Comparison of ENCODE assay signal across 21 cellular contexts in the genomic region with DNA sequence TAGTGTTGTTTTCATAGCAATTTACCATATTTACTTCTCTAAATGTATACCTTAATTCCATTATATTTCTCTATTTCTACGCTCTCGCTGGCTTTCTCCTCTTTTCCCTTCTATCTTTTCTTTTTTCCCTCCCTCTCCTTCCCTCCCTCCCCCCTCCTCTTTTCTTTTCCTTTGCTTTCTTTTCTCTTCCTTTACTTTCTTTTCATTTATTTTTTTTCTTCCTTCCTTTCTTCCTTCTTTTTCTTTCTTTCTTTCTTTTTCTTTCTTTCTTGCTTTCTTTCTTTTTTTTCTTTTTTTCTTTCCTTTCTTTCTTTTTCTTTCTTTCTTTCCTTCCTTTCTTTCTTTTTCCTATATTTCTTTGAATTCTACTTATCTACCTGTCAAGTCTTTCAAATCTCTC.
DNase-seq lines count a peak whose midpoint lies in the region; ATAC-seq and TF ChIP-seq lines count a peak whose summit lies in the region.
"Had no signal": no experiment of that assay in that cellular context is flagged by ENCODE, and none has a peak within 500 bp of the region (broad histone marks: within the 10 kb centered on the region; RNA-seq: fewer than 3 reads in every experiment).

No MANE protein-coding gene starts in this region.

- no peak overlapping the region for H3K4me3 ChIP-seq in GM23338
- H3K4me3 ChIP-seq: A549, BLaER1, GM23248 had no signal

- no peaks in the 10 kb centered on the region for H3K79me2 ChIP-seq in GM23338 (replicated peaks; ENCODE audit: insufficient read depth)

- no peak overlapping the region for H3K4me3 Mint-ChIP-seq in activated naive CD4-positive, alpha-beta T cell treated with anti-CD3 and anti-CD28 coated beads, Interleukin-2, amount 50 U/mL, for 24 hours
- H3K4me3 Mint-ChIP-seq in activated naive CD4-positive, alpha-beta T cell treated with anti-CD3 and anti-CD28 coated beads, Interleukin-2, amount 10 ng/mL, durations not matched to agents 7 days and 5 days, result no peak overlapping the region
- H3K4me3 Mint-ChIP-seq in GM23338, result no peak overlapping the region
- H3K4me3 Mint-ChIP-seq in activated B cell treated with CpG ODN at 0.5 μM for 24 hours, result no peak overlapping the region
- H3K4me3 Mint-ChIP-seq: CD4-positive, alpha-beta T cell; H9; HFFc6 had no signal

- intact Hi-C loops in activated B cell treated with CpG ODN at 0.5 μM for 24 hours (cut with micrococcal nuclease), result no loop called here

- H3K27ac ChIP-seq in GM23338 (ENCODE audit: low read depth), result no peak overlapping the region
- H3K27ac ChIP-seq: A549, BLaER1, C4-2B, GM23248 had no signal

- no peak for DNase-seq in activated naive CD4-positive, alpha-beta T cell treated with anti-CD3 and anti-CD28 coated beads, Interleukin-2, amount 10 ng/mL, durations not matched to agents 7 days and 5 days
- DNase-seq in GM23338 (ENCODE audit: low spot score) (no peak), activated B cell treated with CpG ODN at 0.5 μM for 24 hours (no peak), GM10248 (ENCODE audit: extremely low spot score) (no peak), middle frontal gyrus (ENCODE audit: extremely low spot score, low spot score) (no peak)
- DNase-seq: 8988T; Calu3; CD4-positive, alpha-beta T cell; COR-L47; DMS53; DMS79 treated with DMSO at 0.1 percent for 48 hours; GF-D8; GM23248; H9; HFFc6 had no signal

- no peaks in the 10 kb centered on the region for H3K36me3 Mint-ChIP-seq in activated naive CD4-positive, alpha-beta T cell treated with anti-CD3 and anti-CD28 coated beads, Interleukin-2, amount 50 U/mL, for 24 hours
- no peaks in the 10 kb centered on the region for H3K36me3 Mint-ChIP-seq in activated naive CD4-positive, alpha-beta T cell treated with anti-CD3 and anti-CD28 coated beads, Interleukin-2, amount 10 ng/mL, durations not matched to agents 7 days and 5 days
- H3K36me3 Mint-ChIP-seq in GM23338 (ENCODE audit: low read depth), result peaks cover 5% of the 10 kb centered on the region; the same call in 2 of the 3 replicates
- no peaks in the 10 kb centered on the region for H3K36me3 Mint-ChIP-seq in activated B cell treated with CpG ODN at 0.5 μM for 24 hours (ENCODE audit: low read depth)

- H2AFZ ChIP-seq in GM23338, result no peak overlapping the region
- H2AFZ ChIP-seq: GM23248 had no signal

- H3K27me3 Mint-ChIP-seq in activated naive CD4-positive, alpha-beta T cell treated with anti-CD3 and anti-CD28 coated beads, Interleukin-2, amount 50 U/mL, for 24 hours, result no peaks in the 10 kb centered on the region
- no peaks in the 10 kb centered on the region for H3K27me3 Mint-ChIP-seq in activated naive CD4-positive, alpha-beta T cell treated with anti-CD3 and anti-CD28 coated beads, Interleukin-2, amount 10 ng/mL, durations not matched to agents 7 days and 5 days
- H3K27me3 Mint-ChIP-seq in GM23338 (ENCODE audit: insufficient read depth, low read depth, poor library complexity), result no peaks in the 10 kb centered on the region
- H3K27me3 Mint-ChIP-seq in activated B cell treated with CpG ODN at 0.5 μM for 24 hours, result no peaks in the 10 kb centered on the region
- H3K27me3 Mint-ChIP-seq: CD4-positive, alpha-beta T cell had no signal

- TF ChIP-seq CTCF in GM23338 (conservative IDR thresholded peaks at IDR 0.05; ENCODE audit: low read depth in 2 of 2), result no peak
- peak; percentile 32 for TF ChIP-seq CTCF in activated B cell treated with CpG ODN at 0.5 μM for 24 hours (IDR thresholded peaks at IDR 0.05)
- TF ChIP-seq CTCF in GM10248 (IDR thresholded peaks at IDR 0.05; ENCODE audit: control extremely low read depth, extremely low read depth, low read depth, missing control alignments), result no peak

- H3K9me3 Mint-ChIP-seq in activated naive CD4-positive, alpha-beta T cell treated with anti-CD3 and anti-CD28 coated beads, Interleukin-2, amount 50 U/mL, for 24 hours, result peaks cover 13% of the 10 kb centered on the region
- H3K9me3 Mint-ChIP-seq in activated naive CD4-positive, alpha-beta T cell treated with anti-CD3 and anti-CD28 coated beads, Interleukin-2, amount 10 ng/mL, durations not matched to agents 7 days and 5 days, result peaks cover 20% of the 10 kb centered on the region
- peaks cover 8% of the 10 kb centered on the region for H3K9me3 Mint-ChIP-seq in GM23338
- H3K9me3 Mint-ChIP-seq in activated B cell treated with CpG ODN at 0.5 μM for 24 hours, result peaks cover 12% of the 10 kb centered on the region

- no peaks in the 10 kb centered on the region for H3K9me2 ChIP-seq in GM23338 (ENCODE audit: insufficient read depth)

- H3K4me1 Mint-ChIP-seq in activated naive CD4-positive, alpha-beta T cell treated with anti-CD3 and anti-CD28 coated beads, Interleukin-2, amount 50 U/mL, for 24 hours, result no peaks in the 10 kb centered on the region
- H3K4me1 Mint-ChIP-seq in activated naive CD4-positive, alpha-beta T cell treated with anti-CD3 and anti-CD28 coated beads, Interleukin-2, amount 10 ng/mL, durations not matched to agents 7 days and 5 days, result no peaks in the 10 kb centered on the region
- peaks cover 11% of the 10 kb centered on the region; the same call in 2 of the 3 replicates for H3K4me1 Mint-ChIP-seq in GM23338
- H3K4me1 Mint-ChIP-seq in activated B cell treated with CpG ODN at 0.5 μM for 24 hours, result no peaks in the 10 kb centered on the region

- no peaks in the 10 kb centered on the region for H3K27me3 ChIP-seq in GM23338 (ENCODE audit: insufficient read depth)
- H3K27me3 ChIP-seq: BLaER1 had no signal

- H3K4me1 ChIP-seq in GM23338 (ENCODE audit: insufficient read depth), result peaks cover 19% of the 10 kb centered on the region
- H3K4me1 ChIP-seq: A549, BLaER1 had no signal

- no peaks in the 10 kb centered on the region; the same call in 1 of the 2 replicates for H3K36me3 ChIP-seq in GM23338 (ENCODE audit: insufficient read depth)
- H3K36me3 ChIP-seq: BLaER1 had no signal

- ATAC-seq in GM23338 (no peak), activated B cell treated with CpG ODN at 0.5 μM for 24 hours (ENCODE audit: low read depth) (no peak), GM18873 (IDR thresholded peaks at IDR 0.05; ENCODE audit: low FRiP score, unreplicated experiment) (no peak)
- ATAC-seq: A549, HCT116 had no signal

- peak overlapping the region; percentile 48 for H3K27ac Mint-ChIP-seq in activated naive CD4-positive, alpha-beta T cell treated with anti-CD3 and anti-CD28 coated beads, Interleukin-2, amount 50 U/mL, for 24 hours
- H3K27ac Mint-ChIP-seq in activated naive CD4-positive, alpha-beta T cell treated with anti-CD3 and anti-CD28 coated beads, Interleukin-2, amount 10 ng/mL, durations not matched to agents 7 days and 5 days, result no peak overlapping the region
- H3K27ac Mint-ChIP-seq in GM23338, result peak overlapping the region; percentile 50; the same call in 1 of the 2 replicates
- no peak overlapping the region for H3K27ac Mint-ChIP-seq in activated B cell treated with CpG ODN at 0.5 μM for 24 hours
- H3K27ac Mint-ChIP-seq: CD4-positive, alpha-beta T cell; HFFc6 had no signal

- no peaks in the 10 kb centered on the region for H4K20me1 ChIP-seq in GM23338 (replicated peaks; ENCODE audit: insufficient read depth)
- H4K20me1 ChIP-seq: BLaER1 had no signal

- H3K4me2 ChIP-seq in GM23338, result no peak overlapping the region
- H3K4me2 ChIP-seq: A549, BLaER1 had no signal

- no peaks in the 10 kb centered on the region for H3F3A ChIP-seq in GM23338 (replicated peaks; ENCODE audit: low read depth)

- POLR2A ChIA-PET in activated B cell treated with CpG ODN at 0.5 μM for 24 hours (lab: Charles Lee) (no interaction called here), GM10248 (lab: Yijun Ruan, JAX) (no interaction called here)

- CTCF ChIA-PET in activated naive CD4-positive, alpha-beta T cell treated with anti-CD3 and anti-CD28 coated beads, Interleukin-2, amount 10 ng/mL, durations not matched to agents 7 days and 5 days (lab: Charles Lee), result no interaction called here
- CTCF ChIA-PET in activated B cell treated with CpG ODN at 0.5 μM for 24 hours (lab: Charles Lee), result no interaction called here
- CTCF ChIA-PET in GM10248 (lab: Yijun Ruan, JAX), result interaction anchor here (1.0 kb wide), 1 partner anchor 11 kb away, joined by 4 read pairs; no protein-coding TSS in a partner anchor

TF ChIP-seq in GM23338, 12 proteins besides CTCF, POLR2A, EP300 and RAD21 (continues in another document):
- TF ChIP-seq STAT1 (IDR thresholded peaks at IDR 0.05; ENCODE audit: unreplicated experiment) (no peak), JUNB (IDR thresholded peaks at IDR 0.05; ENCODE audit: unreplicated experiment) (no peak), ZNF331 (CRISPR knock-in tag; IDR thresholded peaks at IDR 0.05; ENCODE audit: low read depth) (no peak), NANOG (IDR thresholded peaks at IDR 0.05; ENCODE audit: borderline replicate concordance) (no peak), POLR2AphosphoS5 (IDR thresholded peaks at IDR 0.05; ENCODE audit: low read depth) (no peak), ZNF114 (CRISPR knock-in tag; IDR thresholded peaks at IDR 0.05) (no peak)

Comparison
In these comparisons a context has a peak if more than half of its experiments do, and no peak if none do; other contexts are left out.
1. H3K27ac Mint-ChIP-seq: peak in activated naive CD4-positive, alpha-beta T cell treated with anti-CD3 and anti-CD28 coated beads, Interleukin-2, amount 50 U/mL, for 24 hours (single experiment) and GM23338 (single experiment); none in activated naive CD4-positive, alpha-beta T cell treated with anti-CD3 and anti-CD28 coated beads, Interleukin-2, amount 10 ng/mL, durations not matched to agents 7 days and 5 days (single experiment) and activated B cell treated with CpG ODN at 0.5 μM for 24 hours (single experiment).